In the genomic region with DNA sequence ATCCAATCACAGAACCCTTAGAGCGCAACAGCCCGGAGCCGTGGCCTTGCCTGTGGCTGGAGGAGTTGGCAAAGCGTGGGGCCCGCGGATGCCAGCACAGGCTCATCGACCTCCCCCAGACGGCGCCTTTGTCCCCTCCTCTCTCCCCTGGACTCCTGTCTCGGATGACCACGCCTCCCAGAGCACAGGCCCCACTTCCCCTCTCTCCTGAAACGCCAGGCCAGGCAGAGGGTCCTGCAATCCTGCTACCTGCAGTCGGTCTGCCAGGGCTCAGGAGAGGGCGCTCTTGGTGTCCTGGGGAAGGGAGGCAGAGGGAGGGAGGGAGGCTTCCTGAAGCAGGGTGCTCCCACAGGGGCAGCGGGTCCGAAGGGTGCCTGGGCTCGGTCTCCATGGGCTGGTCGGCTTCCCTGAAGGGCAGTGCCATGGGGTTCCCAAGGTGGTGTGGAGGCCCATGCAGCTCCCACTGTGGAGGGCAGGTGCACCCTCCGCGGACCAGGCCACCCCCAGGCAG, we compare ENCODE assay signal across 24 cellular contexts. TPM values are rescaled to one million over a fixed set of nuclear protein-coding genes. Genes with fewer than 3 reads are reported as not detected.
DNase-seq lines count a peak whose midpoint lies in the region; ATAC-seq and TF ChIP-seq lines count a peak whose summit lies in the region.
"Had no signal": no experiment of that assay in that cellular context is flagged by ENCODE, and none has a peak within 500 bp of the region (broad histone marks: within the 10 kb centered on the region; RNA-seq: fewer than 3 reads in every experiment).

No MANE protein-coding gene starts in this region.

- TF ChIP-seq POLR2A in thyroid gland (IDR thresholded peaks at IDR 0.05) = no peak

- CTCF ChIA-PET in activated CD4-positive, alpha-beta memory T cell treated with anti-CD3 and anti-CD28 coated beads for 36 hours (lab: Charles Lee) = no interaction called here

- H3K4me1 Mint-ChIP-seq in HFFc6 (ENCODE audit: low read depth) (peaks cover 7% of the 10 kb centered on the region), chondrocyte (ENCODE audit: low read depth) (peaks cover 11% of the 10 kb centered on the region)
- H3K4me1 Mint-ChIP-seq in activated CD4-positive, alpha-beta memory T cell treated with anti-CD3 and anti-CD28 coated beads for 36 hours (ENCODE audit: low read depth) = peaks cover 6% of the 10 kb centered on the region

- WGBS in thyroid gland, 2 donors = 58 to 60% methylated on average over 13 to 19 of the region's 20 CpGs

- no peaks in the 10 kb centered on the region for H3K27me3 ChIP-seq in thyroid gland

- POLR2A ChIA-PET in activated CD4-positive, alpha-beta memory T cell treated with anti-CD3 and anti-CD28 coated beads for 36 hours (lab: Charles Lee) = no interaction called here

- H3K9me3 Mint-ChIP-seq in HFFc6 (no peaks in the 10 kb centered on the region), chondrocyte (ENCODE audit: low read depth) (peaks cover 3% of the 10 kb centered on the region)
- no peaks in the 10 kb centered on the region for H3K9me3 Mint-ChIP-seq in activated CD4-positive, alpha-beta memory T cell treated with anti-CD3 and anti-CD28 coated beads for 36 hours
- H3K9me3 Mint-ChIP-seq: CD4-positive, alpha-beta T cell; naive B cell had no signal

- intact Hi-C loops in thyroid gland (cut with DNase I) = no loop called here
- intact Hi-C loops in activated CD4-positive, alpha-beta memory T cell treated with anti-CD3 and anti-CD28 coated beads for 36 hours (cut with micrococcal nuclease) = no loop called here

- ATAC-seq in HG03196 (IDR thresholded peaks at IDR 0.05; ENCODE audit: unreplicated experiment) = no peak
- ATAC-seq: left colon; right cardiac atrium; stimulated activated naive CD8-positive, alpha-beta T cell treated with anti-CD3 and anti-CD28 coated beads, Interleukin-15, Interleukin-2, amounts not matched to agents 100 U/mL and 50 U/mL, for 24 hours; T-helper 17 cell had no signal

- H3K27ac Mint-ChIP-seq in HFFc6 (no peak overlapping the region), chondrocyte (ENCODE audit: unreplicated experiment) (no peak overlapping the region)
- H3K27ac Mint-ChIP-seq in activated CD4-positive, alpha-beta memory T cell treated with anti-CD3 and anti-CD28 coated beads for 36 hours = no peak overlapping the region
- H3K27ac Mint-ChIP-seq: CD4-positive, alpha-beta T cell; naive B cell; T-helper 17 cell had no signal

- no peaks in the 10 kb centered on the region for H3K36me3 ChIP-seq in thyroid gland
- H3K36me3 ChIP-seq: tibial artery had no signal

- H3K4me3 ChIP-seq in thyroid gland (replicated peaks in 1 of 3) = no peak overlapping the region
- H3K4me3 ChIP-seq: SK-N-MC, tibial artery had no signal

- TF ChIP-seq CTCF in HFFc6 (IDR thresholded peaks at IDR 0.05) (0 out of 2 replicates have a peak, but pooled peaks have one; percentile 19), chondrocyte (IDR thresholded peaks at IDR 0.05) (no peak), thyroid gland (IDR thresholded peaks at IDR 0.05) (no peak)

- H3K9me3 ChIP-seq in thyroid gland = no peaks in the 10 kb centered on the region
- H3K9me3 ChIP-seq: tibial artery had no signal

- peaks cover 41% of the 10 kb centered on the region for H3K27me3 Mint-ChIP-seq in HFFc6 (ENCODE audit: insufficient read depth)
- H3K27me3 Mint-ChIP-seq in chondrocyte (ENCODE audit: low read depth) = no peaks in the 10 kb centered on the region
- H3K27me3 Mint-ChIP-seq in activated CD4-positive, alpha-beta memory T cell treated with anti-CD3 and anti-CD28 coated beads for 36 hours = no peaks in the 10 kb centered on the region
- H3K27me3 Mint-ChIP-seq: CD4-positive, alpha-beta T cell; T-helper 17 cell had no signal

- H3K36me3 Mint-ChIP-seq in HFFc6 (ENCODE audit: low read depth) (no peaks in the 10 kb centered on the region), chondrocyte (ENCODE audit: low read depth) (no peaks in the 10 kb centered on the region)
- H3K36me3 Mint-ChIP-seq in activated CD4-positive, alpha-beta memory T cell treated with anti-CD3 and anti-CD28 coated beads for 36 hours = no peaks in the 10 kb centered on the region
- H3K36me3 Mint-ChIP-seq: naive B cell had no signal

- H3K27ac ChIP-seq in thyroid gland = no peak overlapping the region
- H3K27ac ChIP-seq: RWPE1, SK-N-MC, tibial artery had no signal

- H3K4me3 Mint-ChIP-seq in HFFc6 (no peak overlapping the region), chondrocyte (ENCODE audit: unreplicated experiment) (no peak overlapping the region)
- no peak overlapping the region for H3K4me3 Mint-ChIP-seq in activated CD4-positive, alpha-beta memory T cell treated with anti-CD3 and anti-CD28 coated beads for 36 hours
- H3K4me3 Mint-ChIP-seq: CD4-positive, alpha-beta T cell; naive B cell; T-helper 17 cell had no signal

- H3K4me1 ChIP-seq in thyroid gland = no peaks in the 10 kb centered on the region
- H3K4me1 ChIP-seq: tibial artery had no signal

- no peak for DNase-seq in HFFc6
- DNase-seq in chondrocyte (ENCODE audit: low spot score) = peak; percentile 78
- peak; percentile 95 for DNase-seq in left kidney (ENCODE audit: low read depth, low spot score)
- DNase-seq in thyroid gland = peak; percentile 58 to 68
- no peak for DNase-seq in NCI-H2227 treated with DMSO at 0.1 percent for 48 hours (lab: John Stamatoyannopoulos, UW)
- no peak for DNase-seq in activated CD4-positive, alpha-beta memory T cell treated with anti-CD3 and anti-CD28 coated beads for 36 hours
- DNase-seq: activated CD4-positive, alpha-beta T cell treated with anti-CD3 and anti-CD28 coated beads for 4 hours; activated naive CD4-positive, alpha-beta T cell treated with Interleukin-2 at 50 U/mL for 16 hours; activated T-cell treated with anti-CD3 and anti-CD28 coated beads, Interleukin-2, amount 50 U/mL, for 48 hours; amygdala; CD4-positive, alpha-beta T cell; cortex of kidney; left colon; naive B cell; NCI-H1694 treated with DMSO at 0.1 percent for 48 hours; NCI-H2171 treated with DMSO at 0.1 percent for 48 hours; NCI-H526 treated with DMSO at 0.1 percent for 48 hours; stimulated activated naive CD8-positive, alpha-beta T cell treated with anti-CD3 and anti-CD28 coated beads, Interleukin-15, Interleukin-2, amounts not matched to agents 100 U/mL and 50 U/mL, for 24 hours; T-helper 17 cell; tibial artery had no signal

RNA-seq across cellular contexts. Expression of gene TTLL12, which starts 16.6 kb away (rescaled TPM):
- 10 to 100 TPM; 33.9 to 42.4 (median 38.7) TPM for total RNA-seq in HFFc6 (2021; fragmentation: NEBNext Ultra II Directional; extraction: Animal tissue kit (Norgen Biotek cat#: 25700))
- total RNA-seq in chondrocyte (33.5 to 36.4 TPM (median 35.6 TPM) in 3 replicates), thyroid gland (10 to 100 TPM; 20.0 to 35.2 (median 28.6) TPM)
- 10 to 100 TPM; 64.4 to 67.0 TPM for total RNA-seq in activated CD4-positive, alpha-beta memory T cell treated with anti-CD3 and anti-CD28 coated beads for 36 hours

RNA-seq across cellular contexts. Expression of gene TSPO, which starts 52.2 kb away (rescaled TPM):
- total RNA-seq in HFFc6 (2021; fragmentation: NEBNext Ultra II Directional; extraction: Animal tissue kit (Norgen Biotek cat#: 25700)) = 100 to 1,000 TPM; 325 to 442 (median 361) TPM
- 80.5 to 292 TPM (median 288 TPM) in 3 replicates for total RNA-seq in chondrocyte
- 100 to 1,000 TPM in 3 of 4 donors, 10 to 100 TPM in 1; 87.4 to 234 (median 170) TPM for total RNA-seq in thyroid gland
- 100 to 1,000 TPM; 131 to 143 TPM for total RNA-seq in activated CD4-positive, alpha-beta memory T cell treated with anti-CD3 and anti-CD28 coated beads for 36 hours

Comparison
In these comparisons a context has a peak if more than half of its experiments do, and no peak if none do; other contexts are left out.
1. DNase-seq: peak in chondrocyte (single experiment), left kidney (single experiment) and thyroid gland (2 of 2); none in HFFc6 (single experiment), NCI-H2227 treated with DMSO at 0.1 percent for 48 hours (single experiment) and activated CD4-positive, alpha-beta memory T cell treated with anti-CD3 and anti-CD28 coated beads for 36 hours (single experiment).